Comparison of ENCODE assay signal across 9 cellular contexts in the genomic region with DNA sequence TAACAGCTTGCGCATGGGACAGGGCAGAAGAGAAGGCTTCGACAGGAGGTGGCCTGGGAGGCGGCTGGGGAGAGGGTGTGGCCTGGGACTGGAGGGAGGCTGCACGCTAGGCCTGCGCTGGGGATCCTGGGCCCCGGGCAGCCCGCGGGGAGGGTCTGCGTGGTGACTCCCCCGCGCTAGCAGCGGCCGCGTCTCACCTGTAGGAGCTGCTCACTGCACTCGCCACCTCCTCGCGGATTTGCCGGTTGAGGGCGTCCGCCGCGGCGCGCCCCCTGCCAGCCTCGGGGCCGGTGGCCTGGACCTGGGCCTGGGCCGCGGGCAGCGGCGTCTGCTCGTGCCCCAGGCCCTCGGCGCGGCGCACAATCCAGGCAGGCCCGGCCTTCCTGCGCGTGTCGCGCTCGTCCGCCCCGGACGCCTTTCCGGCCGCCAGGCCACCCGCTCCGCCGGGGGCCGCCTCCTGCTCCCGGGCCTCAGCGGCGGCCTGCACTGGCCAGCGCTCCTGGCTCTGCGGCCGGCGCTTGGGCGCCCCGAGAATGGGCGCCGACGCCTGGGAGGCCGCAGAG. TPM values are rescaled to one million over a fixed set of nuclear protein-coding genes. Genes with fewer than 3 reads are reported as not detected.
A peak's percentile ranks its signal among the peaks of the same experiment; 100 is the strongest.
DNase-seq lines count a peak whose midpoint lies in the region; ATAC-seq and TF ChIP-seq lines count a peak whose summit lies in the region.
"Had no signal": no experiment of that assay in that cellular context is flagged by ENCODE, and none has a peak within 500 bp of the region (broad histone marks: within the 10 kb centered on the region; RNA-seq: fewer than 3 reads in every experiment).

No MANE protein-coding gene starts in this region.

- H3K36me3 Mint-ChIP-seq in activated CD8-positive, alpha-beta T cell treated with anti-CD3 and anti-CD28 coated beads for 36 hours (ENCODE audit: low read depth), result no peaks in the 10 kb centered on the region

- H3K9me3 ChIP-seq in gastroesophageal sphincter (no peaks in the 10 kb centered on the region), osteoblast (ENCODE audit: low read depth, low read length) (no peaks in the 10 kb centered on the region), MG63 (no peaks in the 10 kb centered on the region)

- POLR2A ChIA-PET in activated CD8-positive, alpha-beta T cell treated with anti-CD3 and anti-CD28 coated beads for 36 hours (lab: Charles Lee), result no interaction called here

- peak overlapping the region; percentile 1 to 85 (median 73) for H3K27ac ChIP-seq in gastroesophageal sphincter
- H3K27ac ChIP-seq in osteoblast (ENCODE audit: low read depth, low read length), result no peak overlapping the region

- no peak for TF ChIP-seq POLR2A in gastroesophageal sphincter (IDR thresholded peaks at IDR 0.05)

- WGBS in gastroesophageal sphincter (ENCODE audit: low coverage in 1 of 2), 2 donors, result 12 to 50% methylated on average over 2 to 10 of the region's 63 CpGs

- ATAC-seq in HG02852 (IDR thresholded peaks at IDR 0.05; ENCODE audit: unreplicated experiment) (peak; percentile 28), gastroesophageal sphincter (peak; percentile 61)
- ATAC-seq in activated CD8-positive, alpha-beta T cell treated with anti-CD3 and anti-CD28 coated beads for 36 hours, result peak; percentile 29

- CTCF ChIA-PET in activated CD8-positive, alpha-beta T cell treated with anti-CD3 and anti-CD28 coated beads for 36 hours (lab: Charles Lee), result no interaction called here

- intact Hi-C loops in activated CD8-positive, alpha-beta T cell treated with anti-CD3 and anti-CD28 coated beads for 36 hours (cut with micrococcal nuclease), result no loop called here

- H3K4me3 ChIP-seq in gastroesophageal sphincter (peak overlapping the region; percentile 40 to 71), osteoblast (ENCODE audit: insufficient read depth, low read length) (peak overlapping the region; percentile 57), MG63 (no peak overlapping the region)

- no peak for TF ChIP-seq CTCF in activated CD8-positive, alpha-beta T cell treated with anti-CD3 and anti-CD28 coated beads for 36 hours (IDR thresholded peaks at IDR 0.05)
- TF ChIP-seq CTCF in gastroesophageal sphincter (IDR thresholded peaks at IDR 0.05) (peak in 2 of 4 experiments; percentile 11 to 34), osteoblast (IDR thresholded peaks at IDR 0.05; ENCODE audit: extremely low read depth, low read depth, low read length) (no peak)

- H3K27ac Mint-ChIP-seq in activated CD8-positive, alpha-beta T cell treated with anti-CD3 and anti-CD28 coated beads for 36 hours, result no peak overlapping the region

- peaks cover 68% of the 10 kb centered on the region for H3K27me3 Mint-ChIP-seq in activated CD8-positive, alpha-beta T cell treated with anti-CD3 and anti-CD28 coated beads for 36 hours

- TF ChIP-seq EP300 in gastroesophageal sphincter (IDR thresholded peaks at IDR 0.05), result no peak

- peaks cover 10% of the 10 kb centered on the region for H3K4me1 Mint-ChIP-seq in activated CD8-positive, alpha-beta T cell treated with anti-CD3 and anti-CD28 coated beads for 36 hours (ENCODE audit: low read depth)

- no peaks in the 10 kb centered on the region for H4K20me1 ChIP-seq in osteoblast (ENCODE audit: insufficient read depth, low read length)

- H3K9me3 Mint-ChIP-seq in activated CD8-positive, alpha-beta T cell treated with anti-CD3 and anti-CD28 coated beads for 36 hours, result no peaks in the 10 kb centered on the region

- H3K79me2 ChIP-seq in osteoblast (ENCODE audit: insufficient read depth, low read length), result no peaks in the 10 kb centered on the region

- peak overlapping the region; percentile 63 for H3K4me2 ChIP-seq in osteoblast (ENCODE audit: insufficient read depth, low read length)

- H3K4me1 ChIP-seq in gastroesophageal sphincter, result peaks cover 0 to 34% (median 7%) of the 10 kb centered on the region in 3 donors
- H3K4me1 ChIP-seq in osteoblast (ENCODE audit: insufficient read depth, low read length), result peaks cover 3% of the 10 kb centered on the region

- H3K27me3 ChIP-seq in gastroesophageal sphincter, result peaks cover 7% of the 10 kb centered on the region
- H3K27me3 ChIP-seq in osteoblast (ENCODE audit: insufficient read depth, low read length), result peaks cover 80% of the 10 kb centered on the region
- H3K27me3 ChIP-seq in MG63, result peaks cover 49% of the 10 kb centered on the region

- H2AFZ ChIP-seq in osteoblast (ENCODE audit: low read length), result peak overlapping the region; percentile 51

- H3K36me3 ChIP-seq in gastroesophageal sphincter (no peaks in the 10 kb centered on the region), osteoblast (ENCODE audit: insufficient read depth, low read length) (no peaks in the 10 kb centered on the region), MG63 (no peaks in the 10 kb centered on the region)

- DNase-seq in COR-L47 (lab: John Stamatoyannopoulos, UW) (peak; percentile 65), osteoblast (ENCODE audit: insufficient read length, low spot score, missing footprints) (peak; percentile 91), MG63 (no peak), pons (ENCODE audit: low spot score) (no peak), NCI-H524 treated with DMSO at 0.1 percent for 48 hours (lab: John Stamatoyannopoulos, UW) (no peak)
- DNase-seq in activated CD8-positive, alpha-beta T cell treated with anti-CD3 and anti-CD28 coated beads for 36 hours, result peak; percentile 11

- H3K4me3 Mint-ChIP-seq in activated CD8-positive, alpha-beta T cell treated with anti-CD3 and anti-CD28 coated beads for 36 hours, result peak overlapping the region; percentile 39

RNA-seq across cellular contexts. Expression of a gene that starts 1.5 kb away (rescaled TPM):
- total RNA-seq in activated CD8-positive, alpha-beta T cell treated with anti-CD3 and anti-CD28 coated beads for 36 hours, result not detected
- total RNA-seq in gastroesophageal sphincter, result 10 to 100 TPM; 23.3 to 35.5 (median 25.5) TPM
- 0.72 and 1.5 TPM in 2 replicates for total RNA-seq in osteoblast
- not detected in 2 replicates for total RNA-seq in MG63 (2014; rRNA removed; shearing (Covaris generic); ENCODE audit: low replicate concordance)

RNA-seq across cellular contexts. Expression of a gene that starts 50.3 kb away (rescaled TPM):
- total RNA-seq in activated CD8-positive, alpha-beta T cell treated with anti-CD3 and anti-CD28 coated beads for 36 hours, result not detected
- under 1 TPM in 1 of 4 donors, not detected in 3; 0.30 TPM for total RNA-seq in gastroesophageal sphincter
- not detected in 2 replicates for total RNA-seq in osteoblast
- not detected in 2 replicates for total RNA-seq in MG63 (2014; rRNA removed; shearing (Covaris generic); ENCODE audit: low replicate concordance)
- total RNA-seq: HT1080 had no signal

Comparison
In these comparisons a context has a peak if more than half of its experiments do, and no peak if none do; other contexts are left out.
1. DNase-seq: peak in COR-L47 (single experiment), activated CD8-positive, alpha-beta T cell treated with anti-CD3 and anti-CD28 coated beads for 36 hours (single experiment) and osteoblast (single experiment); none in MG63 (single experiment), pons (single experiment) and NCI-H524 treated with DMSO at 0.1 percent for 48 hours (single experiment).
2. Peak in every context shown above with its lines, with median percentiles within 50 percentile points of each other: ATAC-seq.